Comparison of ENCODE assay signal across 14 cellular contexts in the genomic region with DNA sequence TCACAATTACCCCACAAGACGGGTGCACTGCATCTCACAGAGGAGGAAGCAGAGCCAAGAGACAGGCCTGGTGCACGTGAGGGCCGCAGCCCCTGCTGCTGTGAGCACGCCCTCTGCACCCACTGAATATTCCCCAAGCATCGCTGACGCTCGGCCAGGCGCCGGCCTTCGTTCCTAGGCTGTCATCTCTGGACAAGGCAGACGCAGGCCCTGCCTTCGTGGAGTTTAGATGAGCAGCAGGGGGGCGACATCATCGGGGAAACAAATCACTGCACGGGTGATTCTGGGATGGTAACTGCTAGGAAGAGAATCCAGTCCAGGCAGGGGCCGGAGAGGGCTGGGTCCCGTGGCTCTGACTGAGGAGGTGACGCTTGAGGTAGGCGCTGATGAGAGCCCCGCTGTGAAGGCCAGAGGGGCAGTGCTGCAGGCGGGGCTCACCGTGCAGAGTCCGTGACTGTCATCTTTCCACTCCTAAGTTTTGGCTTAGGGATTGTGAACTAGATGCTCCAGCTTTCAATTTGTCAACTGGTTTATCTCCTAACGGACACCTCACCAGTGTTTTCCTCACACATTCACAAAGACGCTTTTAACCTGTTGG.
"Had no signal": no experiment of that assay in that cellular context is flagged by ENCODE, and none has a peak within 500 bp of the region (broad histone marks: within the 10 kb centered on the region; RNA-seq: fewer than 3 reads in every experiment).

No MANE protein-coding gene starts in this region.

- H3K36me3 Mint-ChIP-seq: neural progenitor cell, type B pancreatic cell had no signal

- H3K9me3 ChIP-seq: ovary had no signal

- H3K9ac ChIP-seq: neural progenitor cell had no signal

- DNase-seq: activated naive CD4-positive, alpha-beta T cell treated with Interleukin-2 at 50 U/mL for 16 hours; aorta; midbrain; ovary; stimulated activated CD4-positive, alpha-beta T cell treated with anti-CD3 and anti-CD28 coated beads, Interleukin-2, amount 100 ng/mL, for 48 hours; stimulated activated naive CD4-positive, alpha-beta T cell had no signal

- H3K36me3 ChIP-seq: neural progenitor cell, ovary had no signal

- H3K4me3 Mint-ChIP-seq: activated T-helper 1 cell treated with anti-CD3 and anti-CD28 coated beads, Interleukin-12 subunit alpha, Interleukin-12 subunit beta, Interleukin-2, Interleukin-4 antibody, amounts not matched to agents 30 ng/mL and 10 ng/mL and 1 ng/mL, durations not matched to agents 14 hours and 24 hours and 36 hours; neural progenitor cell; T-helper 2 cell treated with Interferon-gamma antibody and Interleukin-4, amounts not matched to agents 5 μg/mL and 100 μg/mL, for 36 hours; type B pancreatic cell had no signal

- H3K4me3 ChIP-seq: lung, neural progenitor cell, ovary had no signal

- FAIRE-seq: bronchial epithelial cell, colon had no signal

- H3K9me3 Mint-ChIP-seq: activated T-helper 1 cell treated with anti-CD3 and anti-CD28 coated beads, Interleukin-12 subunit alpha, Interleukin-12 subunit beta, Interleukin-2, Interleukin-4 antibody, amounts not matched to agents 30 ng/mL and 10 ng/mL and 1 ng/mL, durations not matched to agents 14 hours and 24 hours and 36 hours; neural progenitor cell; T-helper 2 cell treated with Interferon-gamma antibody and Interleukin-4, amounts not matched to agents 5 μg/mL and 100 μg/mL, for 36 hours; type B pancreatic cell had no signal

- H3K27ac ChIP-seq: neural progenitor cell, ovary had no signal

- ATAC-seq: esophagus mucosa had no signal

- H3K27me3 ChIP-seq: neural progenitor cell, ovary had no signal

- H3K27me3 Mint-ChIP-seq: type B pancreatic cell had no signal

- H3K27ac Mint-ChIP-seq: activated T-helper 1 cell treated with anti-CD3 and anti-CD28 coated beads, Interleukin-12 subunit alpha, Interleukin-12 subunit beta, Interleukin-2, Interleukin-4 antibody, amounts not matched to agents 30 ng/mL and 10 ng/mL and 1 ng/mL, durations not matched to agents 14 hours and 24 hours and 36 hours; neural progenitor cell; T-helper 2 cell treated with Interferon-gamma antibody and Interleukin-4, amounts not matched to agents 5 μg/mL and 100 μg/mL, for 36 hours; type B pancreatic cell had no signal
